In genomic region chr3:171453175-171453868, GRCh38 we compare ENCODE assay signal across 2 cellular contexts.
A peak's percentile ranks its signal among the peaks of the same experiment; 100 is the strongest.
TF ChIP-seq lines count a peak whose summit lies in the region.

No MANE protein-coding gene starts in this region.

TF ChIP-seq in GM23338, 12 proteins besides CTCF, POLR2A, EP300 and RAD21 (continued from another document):
- TF ChIP-seq, protein P1, sequence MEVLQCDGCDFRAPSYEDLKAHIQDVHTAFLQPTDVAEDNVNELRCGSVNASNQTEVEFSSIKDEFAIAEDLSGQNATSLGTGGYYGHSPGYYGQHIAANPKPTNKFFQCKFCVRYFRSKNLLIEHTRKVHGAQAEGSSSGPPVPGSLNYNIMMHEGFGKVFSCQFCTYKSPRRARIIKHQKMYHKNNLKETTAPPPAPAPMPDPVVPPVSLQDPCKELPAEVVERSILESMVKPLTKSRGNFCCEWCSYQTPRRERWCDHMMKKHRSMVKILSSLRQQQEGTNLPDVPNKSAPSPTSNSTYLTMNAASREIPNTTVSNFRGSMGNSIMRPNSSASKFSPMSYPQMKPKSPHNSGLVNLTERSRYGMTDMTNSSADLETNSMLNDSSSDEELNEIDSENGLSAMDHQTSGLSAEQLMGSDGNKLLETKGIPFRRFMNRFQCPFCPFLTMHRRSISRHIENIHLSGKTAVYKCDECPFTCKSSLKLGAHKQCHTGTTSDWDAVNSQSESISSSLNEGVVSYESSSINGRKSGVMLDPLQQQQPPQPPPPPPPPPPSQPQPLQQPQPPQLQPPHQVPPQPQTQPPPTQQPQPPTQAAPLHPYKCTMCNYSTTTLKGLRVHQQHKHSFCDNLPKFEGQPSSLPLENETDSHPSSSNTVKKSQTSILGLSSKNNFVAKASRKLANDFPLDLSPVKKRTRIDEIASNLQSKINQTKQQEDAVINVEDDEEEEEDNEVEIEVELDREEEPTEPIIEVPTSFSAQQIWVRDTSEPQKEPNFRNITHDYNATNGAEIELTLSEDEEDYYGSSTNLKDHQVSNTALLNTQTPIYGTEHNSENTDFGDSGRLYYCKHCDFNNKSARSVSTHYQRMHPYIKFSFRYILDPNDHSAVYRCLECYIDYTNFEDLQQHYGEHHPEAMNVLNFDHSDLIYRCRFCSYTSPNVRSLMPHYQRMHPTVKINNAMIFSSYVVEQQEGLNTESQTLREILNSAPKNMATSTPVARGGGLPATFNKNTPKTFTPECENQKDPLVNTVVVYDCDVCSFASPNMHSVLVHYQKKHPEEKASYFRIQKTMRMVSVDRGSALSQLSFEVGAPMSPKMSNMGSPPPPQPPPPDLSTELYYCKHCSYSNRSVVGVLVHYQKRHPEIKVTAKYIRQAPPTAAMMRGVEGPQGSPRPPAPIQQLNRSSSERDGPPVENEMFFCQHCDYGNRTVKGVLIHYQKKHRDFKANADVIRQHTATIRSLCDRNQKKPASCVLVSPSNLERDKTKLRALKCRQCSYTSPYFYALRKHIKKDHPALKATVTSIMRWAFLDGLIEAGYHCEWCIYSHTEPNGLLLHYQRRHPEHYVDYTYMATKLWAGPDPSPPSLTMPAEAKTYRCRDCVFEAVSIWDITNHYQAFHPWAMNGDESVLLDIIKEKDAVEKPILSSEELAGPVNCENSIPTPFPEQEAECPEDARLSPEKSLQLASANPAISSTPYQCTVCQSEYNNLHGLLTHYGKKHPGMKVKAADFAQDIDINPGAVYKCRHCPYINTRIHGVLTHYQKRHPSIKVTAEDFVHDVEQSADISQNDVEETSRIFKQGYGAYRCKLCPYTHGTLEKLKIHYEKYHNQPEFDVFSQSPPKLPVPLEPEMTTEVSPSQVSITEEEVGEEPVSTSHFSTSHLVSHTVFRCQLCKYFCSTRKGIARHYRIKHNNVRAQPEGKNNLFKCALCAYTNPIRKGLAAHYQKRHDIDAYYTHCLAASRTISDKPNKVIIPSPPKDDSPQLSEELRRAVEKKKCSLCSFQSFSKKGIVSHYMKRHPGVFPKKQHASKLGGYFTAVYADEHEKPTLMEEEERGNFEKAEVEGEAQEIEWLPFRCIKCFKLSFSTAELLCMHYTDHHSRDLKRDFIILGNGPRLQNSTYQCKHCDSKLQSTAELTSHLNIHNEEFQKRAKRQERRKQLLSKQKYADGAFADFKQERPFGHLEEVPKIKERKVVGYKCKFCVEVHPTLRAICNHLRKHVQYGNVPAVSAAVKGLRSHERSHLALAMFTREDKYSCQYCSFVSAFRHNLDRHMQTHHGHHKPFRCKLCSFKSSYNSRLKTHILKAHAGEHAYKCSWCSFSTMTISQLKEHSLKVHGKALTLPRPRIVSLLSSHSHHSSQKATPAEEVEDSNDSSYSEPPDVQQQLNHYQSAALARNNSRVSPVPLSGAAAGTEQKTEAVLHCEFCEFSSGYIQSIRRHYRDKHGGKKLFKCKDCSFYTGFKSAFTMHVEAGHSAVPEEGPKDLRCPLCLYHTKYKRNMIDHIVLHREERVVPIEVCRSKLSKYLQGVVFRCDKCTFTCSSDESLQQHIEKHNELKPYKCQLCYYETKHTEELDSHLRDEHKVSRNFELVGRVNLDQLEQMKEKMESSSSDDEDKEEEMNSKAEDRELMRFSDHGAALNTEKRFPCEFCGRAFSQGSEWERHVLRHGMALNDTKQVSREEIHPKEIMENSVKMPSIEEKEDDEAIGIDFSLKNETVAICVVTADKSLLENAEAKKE (CRISPR knock-in tag; IDR thresholded peaks at IDR 0.05) = no peak
- TF ChIP-seq NANOG (IDR thresholded peaks at IDR 0.05; ENCODE audit: borderline replicate concordance) = peak; percentile 21; the same call in 1 of the 2 replicates

TF ChIP-seq in K562, 482 proteins besides CTCF, POLR2A, EP300 and RAD21 (continued from another document and continues in another):
- TF ChIP-seq CHAMP1 (IDR thresholded peaks at IDR 0.05) = 0 out of 2 replicates have a peak, but pooled peaks have one; percentile 26
- TF ChIP-seq, protein P2, sequence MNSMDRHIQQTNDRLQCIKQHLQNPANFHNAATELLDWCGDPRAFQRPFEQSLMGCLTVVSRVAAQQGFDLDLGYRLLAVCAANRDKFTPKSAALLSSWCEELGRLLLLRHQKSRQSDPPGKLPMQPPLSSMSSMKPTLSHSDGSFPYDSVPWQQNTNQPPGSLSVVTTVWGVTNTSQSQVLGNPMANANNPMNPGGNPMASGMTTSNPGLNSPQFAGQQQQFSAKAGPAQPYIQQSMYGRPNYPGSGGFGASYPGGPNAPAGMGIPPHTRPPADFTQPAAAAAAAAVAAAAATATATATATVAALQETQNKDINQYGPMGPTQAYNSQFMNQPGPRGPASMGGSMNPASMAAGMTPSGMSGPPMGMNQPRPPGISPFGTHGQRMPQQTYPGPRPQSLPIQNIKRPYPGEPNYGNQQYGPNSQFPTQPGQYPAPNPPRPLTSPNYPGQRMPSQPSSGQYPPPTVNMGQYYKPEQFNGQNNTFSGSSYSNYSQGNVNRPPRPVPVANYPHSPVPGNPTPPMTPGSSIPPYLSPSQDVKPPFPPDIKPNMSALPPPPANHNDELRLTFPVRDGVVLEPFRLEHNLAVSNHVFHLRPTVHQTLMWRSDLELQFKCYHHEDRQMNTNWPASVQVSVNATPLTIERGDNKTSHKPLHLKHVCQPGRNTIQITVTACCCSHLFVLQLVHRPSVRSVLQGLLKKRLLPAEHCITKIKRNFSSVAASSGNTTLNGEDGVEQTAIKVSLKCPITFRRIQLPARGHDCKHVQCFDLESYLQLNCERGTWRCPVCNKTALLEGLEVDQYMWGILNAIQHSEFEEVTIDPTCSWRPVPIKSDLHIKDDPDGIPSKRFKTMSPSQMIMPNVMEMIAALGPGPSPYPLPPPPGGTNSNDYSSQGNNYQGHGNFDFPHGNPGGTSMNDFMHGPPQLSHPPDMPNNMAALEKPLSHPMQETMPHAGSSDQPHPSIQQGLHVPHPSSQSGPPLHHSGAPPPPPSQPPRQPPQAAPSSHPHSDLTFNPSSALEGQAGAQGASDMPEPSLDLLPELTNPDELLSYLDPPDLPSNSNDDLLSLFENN (IDR thresholded peaks at IDR 0.05; ENCODE audit: low read depth in 2 of 2, low read length in 2 of 2) = no peak
- no peak for TF ChIP-seq LCOR (CRISPR knock-in tag; IDR thresholded peaks at IDR 0.05)
- peak; percentile 49 for TF ChIP-seq RFX1 (IDR thresholded peaks at IDR 0.05)
- peak; percentile 49; the same call in 1 of the 2 replicates for TF ChIP-seq SMC3 (conservative IDR thresholded peaks at IDR 0.05; ENCODE audit: insufficient read depth, low read depth, low read length)
- TF ChIP-seq SMARCA4 (IDR thresholded peaks at IDR 0.05) = peak; percentile 47
- TF ChIP-seq ARID2 (IDR thresholded peaks at IDR 0.05) = peak; percentile 58; the same call in 1 of the 2 replicates
- TF ChIP-seq DEAF1 (CRISPR knock-in tag; IDR thresholded peaks at IDR 0.05) = 0 out of 2 replicates have a peak, but pooled peaks have one; percentile 26
- peak; percentile 93 for TF ChIP-seq ZBTB7A (IDR thresholded peaks at IDR 0.05; ENCODE audit: borderline replicate concordance, control insufficient read depth, low read depth, low read length)
- no peak for TF ChIP-seq TCF7L2 (IDR thresholded peaks at IDR 0.05; ENCODE audit: low read depth, low read length)
- 0 out of 2 replicates have a peak, but pooled peaks have one; percentile 17 for TF ChIP-seq CREM (IDR thresholded peaks at IDR 0.05; ENCODE audit: low read depth)
- no peak for TF ChIP-seq DNMT1 (IDR thresholded peaks at IDR 0.05)
- peak; percentile 54; the same call in 1 of the 2 replicates for TF ChIP-seq SMARCE1 (IDR thresholded peaks at IDR 0.05)
- TF ChIP-seq SMARCB1 (IDR thresholded peaks at IDR 0.05; ENCODE audit: insufficient read length, low read depth) = peak; percentile 78
- no peak for TF ChIP-seq CBX5 (IDR thresholded peaks at IDR 0.05; ENCODE audit: borderline replicate concordance, low read depth)
- no peak for TF ChIP-seq ZNF780A (CRISPR knock-in tag; IDR thresholded peaks at IDR 0.05)
- TF ChIP-seq MAZ (CRISPR knock-in tag; conservative IDR thresholded peaks at IDR 0.05 in 1 of 2, IDR thresholded peaks at IDR 0.05 in 1 of 2) = peak in 1 of 2 experiments; percentile 31; a peak in 1 of 4 replicates
- TF ChIP-seq ZBTB11 (CRISPR knock-in tag; IDR thresholded peaks at IDR 0.05) = 0 out of 6 replicates have a peak, but pooled peaks of 1 of the 3 experiments have one; percentile 22
- 0 out of 2 replicates have a peak, but pooled peaks have one; percentile 12 for TF ChIP-seq MYC (IDR thresholded peaks at IDR 0.05; ENCODE audit: low read depth, low read length)
- no peak for TF ChIP-seq MYC (CRISPR knock-in tag; IDR thresholded peaks at IDR 0.05; ENCODE audit: borderline replicate concordance, low read depth)
- TF ChIP-seq, protein P3, sequence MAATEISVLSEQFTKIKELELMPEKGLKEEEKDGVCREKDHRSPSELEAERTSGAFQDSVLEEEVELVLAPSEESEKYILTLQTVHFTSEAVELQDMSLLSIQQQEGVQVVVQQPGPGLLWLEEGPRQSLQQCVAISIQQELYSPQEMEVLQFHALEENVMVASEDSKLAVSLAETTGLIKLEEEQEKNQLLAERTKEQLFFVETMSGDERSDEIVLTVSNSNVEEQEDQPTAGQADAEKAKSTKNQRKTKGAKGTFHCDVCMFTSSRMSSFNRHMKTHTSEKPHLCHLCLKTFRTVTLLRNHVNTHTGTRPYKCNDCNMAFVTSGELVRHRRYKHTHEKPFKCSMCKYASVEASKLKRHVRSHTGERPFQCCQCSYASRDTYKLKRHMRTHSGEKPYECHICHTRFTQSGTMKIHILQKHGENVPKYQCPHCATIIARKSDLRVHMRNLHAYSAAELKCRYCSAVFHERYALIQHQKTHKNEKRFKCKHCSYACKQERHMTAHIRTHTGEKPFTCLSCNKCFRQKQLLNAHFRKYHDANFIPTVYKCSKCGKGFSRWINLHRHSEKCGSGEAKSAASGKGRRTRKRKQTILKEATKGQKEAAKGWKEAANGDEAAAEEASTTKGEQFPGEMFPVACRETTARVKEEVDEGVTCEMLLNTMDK (IDR thresholded peaks at IDR 0.05; ENCODE audit: borderline replicate concordance, insufficient read depth, low read depth, low read length, poor library complexity, severe bottlenecking) = peak; percentile 72
- TF ChIP-seq SMARCA5 (IDR thresholded peaks at IDR 0.05) = 0 out of 2 replicates have a peak, but pooled peaks have one; percentile 23
- TF ChIP-seq UBTF (IDR thresholded peaks at IDR 0.05; ENCODE audit: borderline replicate concordance in 1 of 2, low read depth in 2 of 2, low read length in 2 of 2) = no peak; a peak in 1 of 4 replicates
- no peak for TF ChIP-seq ZNF146 (CRISPR knock-in tag; IDR thresholded peaks at IDR 0.05; ENCODE audit: unreplicated experiment)
- TF ChIP-seq ZNF133 (CRISPR knock-in tag; IDR thresholded peaks at IDR 0.05) = no peak
